Comparison of ENCODE assay signal across 9 cellular contexts in genomic region chr2:147937744-147938349, GRCh38.
A peak's percentile ranks its signal among the peaks of the same experiment; 100 is the strongest.
DNase-seq lines count a peak whose midpoint lies in the region; ATAC-seq and TF ChIP-seq lines count a peak whose summit lies in the region.
"Had no signal": no experiment of that assay in that cellular context is flagged by ENCODE, and none has a peak within 500 bp of the region (broad histone marks: within the 10 kb centered on the region; RNA-seq: fewer than 3 reads in every experiment).

No MANE protein-coding gene starts in this region.

- H3K36me3 ChIP-seq in body of pancreas (replicated peaks in 1 of 2; ENCODE audit: insufficient read depth in 1 of 2, low read depth in 2 of 2) (peaks cover under 1 to 8% of the 10 kb centered on the region in 2 donors), vagina (peaks cover 0 to 14% of the 10 kb centered on the region in 2 donors)
- H3K36me3 ChIP-seq in effector memory CD4-positive, alpha-beta T cell (ENCODE audit: control insufficient read depth, insufficient read depth, low read length): peaks cover 20% of the 10 kb centered on the region

- 34 to 37% methylated on average over 3 of the region's 3 CpGs for WGBS in body of pancreas, 2 donors

- peak; percentile 42 to 90 (median 76) for TF ChIP-seq CTCF in body of pancreas (IDR thresholded peaks at IDR 0.05)
- TF ChIP-seq CTCF in vagina (IDR thresholded peaks at IDR 0.05): peak; percentile 69 to 78 (median 73)

- ATAC-seq in GM19463 (IDR thresholded peaks at IDR 0.05; ENCODE audit: unreplicated experiment): peak; percentile 66
- peak; percentile 75 for ATAC-seq in body of pancreas

- H3K4me1 ChIP-seq in body of pancreas (peaks cover 4% of the 10 kb centered on the region), vagina (no peaks in the 10 kb centered on the region)
- no peaks in the 10 kb centered on the region for H3K4me1 ChIP-seq in effector memory CD4-positive, alpha-beta T cell (ENCODE audit: control insufficient read depth, insufficient read depth, low read length, poor library complexity, severe bottlenecking)
- H3K4me1 ChIP-seq: SJSA1 had no signal

- H3K4me3 ChIP-seq in body of pancreas: no peak overlapping the region
- H3K4me3 ChIP-seq in vagina: no peak overlapping the region
- no peak overlapping the region for H3K4me3 ChIP-seq in effector memory CD4-positive, alpha-beta T cell (ENCODE audit: insufficient read depth, low read depth, low read length, poor library complexity, severe bottlenecking)
- H3K4me3 ChIP-seq: SJSA1 had no signal

- intact Hi-C loops in body of pancreas (cut with DNase I): loop anchor here (5.0 kb wide), 1 partner anchor 1049 kb away; no protein-coding TSS in a partner anchor
- intact Hi-C loops in vagina (cut with DNase I): no loop called here

- DNase-seq in D341Med (ENCODE audit: low spot score) (peak; percentile 28), NCI-H146 (lab: John Stamatoyannopoulos, UW) (peak; percentile 18), body of pancreas (no peak), kidney glomerular epithelial cell (lab: John Stamatoyannopoulos, UW) (peak; percentile 36), vagina (ENCODE audit: extremely low spot score in 2 of 2) (no peak)
- DNase-seq in activated CD8-positive, alpha-beta memory T cell treated with anti-CD3 and anti-CD28 coated beads for 24 hours: no peak
- DNase-seq in effector memory CD4-positive, alpha-beta T cell: no peak

- H3K9me3 ChIP-seq in body of pancreas: no peaks in the 10 kb centered on the region
- no peaks in the 10 kb centered on the region for H3K9me3 ChIP-seq in vagina
- no peaks in the 10 kb centered on the region for H3K9me3 ChIP-seq in effector memory CD4-positive, alpha-beta T cell (ENCODE audit: control insufficient read depth, low read length)
- H3K9me3 ChIP-seq: SJSA1 had no signal

- H3K27ac ChIP-seq in body of pancreas: no peak overlapping the region
- no peak overlapping the region for H3K27ac ChIP-seq in vagina
- no peak overlapping the region for H3K27ac ChIP-seq in effector memory CD4-positive, alpha-beta T cell (ENCODE audit: insufficient read depth, low read length, poor library complexity, severe bottlenecking)
- H3K27ac ChIP-seq: SJSA1 had no signal

- H3K27me3 ChIP-seq in body of pancreas: no peaks in the 10 kb centered on the region
- no peaks in the 10 kb centered on the region for H3K27me3 ChIP-seq in vagina
- H3K27me3 ChIP-seq in effector memory CD4-positive, alpha-beta T cell (replicated peaks; ENCODE audit: control insufficient read depth, insufficient read depth, low read length, poor library complexity, severe bottlenecking): no peaks in the 10 kb centered on the region
- H3K27me3 ChIP-seq: SJSA1 had no signal

- no peak for TF ChIP-seq POLR2A in body of pancreas (IDR thresholded peaks at IDR 0.05)
- TF ChIP-seq POLR2A in vagina (IDR thresholded peaks at IDR 0.05): no peak

Comparison
In these comparisons a context has a peak if more than half of its experiments do, and no peak if none do; other contexts are left out.
1. DNase-seq: peak in D341Med (single experiment), NCI-H146 (single experiment) and kidney glomerular epithelial cell (single experiment); none in body of pancreas (0 of 4), vagina (0 of 2), activated CD8-positive, alpha-beta memory T cell treated with anti-CD3 and anti-CD28 coated beads for 24 hours (single experiment) and effector memory CD4-positive, alpha-beta T cell (0 of 3).